In genomic region chr17:31517524-31517923, GRCh38 we compare ENCODE assay signal across 10 cellular contexts.
DNase-seq lines count a peak whose midpoint lies in the region; ATAC-seq, FAIRE-seq and TF ChIP-seq lines count a peak whose summit lies in the region.
"Had no signal": no experiment of that assay in that cellular context is flagged by ENCODE, and none has a peak within 500 bp of the region (broad histone marks: within the 10 kb centered on the region; RNA-seq: fewer than 3 reads in every experiment).

No MANE protein-coding gene starts in this region.

- no TSS peak for BruUV-seq in Caco-2 (replicated peaks; lab: Mats Ljungman, UMichigan)

- no peak overlapping the region for H3K4me3 ChIP-seq in Caco-2 (ENCODE audit: low read depth, low read length)
- H3K4me3 ChIP-seq in adrenal gland = no peak overlapping the region
- H3K4me3 ChIP-seq: testis had no signal

- no peaks in the 10 kb centered on the region for H3K27me3 ChIP-seq in Caco-2 (replicated peaks; ENCODE audit: control insufficient read depth, insufficient read depth, low read length)
- H3K27me3 ChIP-seq in adrenal gland = no peaks in the 10 kb centered on the region
- H3K27me3 ChIP-seq: testis had no signal

- CTCF ChIA-PET in Caco-2 (lab: Charles Lee) = interaction anchor here (0.6 to 2.0 kb wide), 21 partner anchors 8 to 422 kb away, joined by 3 to 41 read pairs (median 5); no protein-coding TSS in a partner anchor

- H3K9me3 ChIP-seq in Caco-2 (no peaks in the 10 kb centered on the region), adrenal gland (replicated peaks in 1 of 3) (no peaks in the 10 kb centered on the region)
- H3K9me3 ChIP-seq: testis had no signal

- H3K4me1 Mint-ChIP-seq in Caco-2 (ENCODE audit: low read depth, unreplicated experiment) = peaks cover 6% of the 10 kb centered on the region

- peaks cover 14% of the 10 kb centered on the region for H3K36me3 ChIP-seq in Caco-2 (ENCODE audit: control insufficient read depth, insufficient read depth, low read length)
- no peaks in the 10 kb centered on the region for H3K36me3 ChIP-seq in adrenal gland (replicated peaks in 1 of 2)

- peak; percentile 70 to 75 for DNase-seq in Caco-2
- DNase-seq in GM20000 (ENCODE audit: low spot score) = no peak
- DNase-seq in islet precursor cell = peak; percentile 87
- DNase-seq in adrenal gland = no peak
- no peak for DNase-seq in activated CD4-positive, CD25-positive, alpha-beta regulatory T cell treated with anti-CD3 and anti-CD28 coated beads, Interleukin-2, amount 50 U/mL, for 72 hours
- no peak for DNase-seq in urothelium cell line (ENCODE audit: low spot score)
- DNase-seq: NCI-H2081, testis had no signal

- TF ChIP-seq POLR2A in adrenal gland (IDR thresholded peaks at IDR 0.05) = no peak

- H3K27me3 Mint-ChIP-seq in Caco-2 (ENCODE audit: insufficient read depth, unreplicated experiment) = no peaks in the 10 kb centered on the region

- peaks cover 17% of the 10 kb centered on the region for H3K4me1 ChIP-seq in Caco-2
- no peaks in the 10 kb centered on the region for H3K4me1 ChIP-seq in adrenal gland (replicated peaks in 1 of 2)

- H3K4me3 Mint-ChIP-seq in Caco-2 (ENCODE audit: unreplicated experiment) = no peak overlapping the region

- no peaks in the 10 kb centered on the region for H3K9me3 Mint-ChIP-seq in Caco-2 (ENCODE audit: unreplicated experiment)

- intact Hi-C loops in Caco-2 (cut with micrococcal nuclease; ENCODE audit: unreplicated experiment) = loop anchor here (1.0 to 2.0 kb wide), 2 partner anchors 29 to 80 kb away; no protein-coding TSS in a partner anchor
- intact Hi-C loops in adrenal gland (cut with DNase I) = no loop called here

- 21 to 59% (median 51%) methylated on average over 6 to 11 of the region's 11 CpGs for WGBS in adrenal gland, 4 donors

- H3K27ac Mint-ChIP-seq in Caco-2 (ENCODE audit: unreplicated experiment) = no peak overlapping the region

- TF ChIP-seq CTCF in Caco-2 (IDR thresholded peaks at IDR 0.05; ENCODE audit: insufficient read depth in 1 of 2, low read depth in 1 of 2, low read length in 1 of 2, severe bottlenecking in 1 of 2, unreplicated experiment in 1 of 2) = peak; percentile 69 to 82
- peak; percentile 30 for TF ChIP-seq CTCF in GM20000 (IDR thresholded peaks at IDR 0.05; ENCODE audit: extremely low read depth, missing control alignments)
- peak in 1 of 6 experiments; percentile 16 for TF ChIP-seq CTCF in adrenal gland (IDR thresholded peaks at IDR 0.05)

- H3K36me3 Mint-ChIP-seq in Caco-2 (ENCODE audit: insufficient read depth, unreplicated experiment) = peaks cover 60% of the 10 kb centered on the region

- POLR2A ChIA-PET in Caco-2 (lab: Charles Lee) = interaction anchor here (1.2 kb wide), 1 partner anchor 30 kb away, joined by 6 read pairs; no protein-coding TSS in a partner anchor

- no peak overlapping the region for H3K27ac ChIP-seq in adrenal gland
- H3K27ac ChIP-seq: testis had no signal

- ATAC-seq in SK-N-SH treated with all-trans-retinoic acid at 6 μM for 48 hours (peak; percentile 57), HG02588 (IDR thresholded peaks at IDR 0.05; ENCODE audit: unreplicated experiment) (no peak)

- no peak for FAIRE-seq in urothelium cell line (lab: Jason Lieb, UNC)

TF ChIP-seq in SK-N-SH treated with all-trans-retinoic acid at 6 μM for 48 hours, 23 proteins besides CTCF, POLR2A, EP300 and RAD21:
- TF ChIP-seq PPARA (CRISPR knock-in tag; IDR thresholded peaks at IDR 0.05; ENCODE audit: borderline replicate concordance) = no peak

Comparison
In these comparisons a context has a peak if more than half of its experiments do, and no peak if none do; other contexts are left out.
1. DNase-seq: peak in Caco-2 (2 of 2) and islet precursor cell (single experiment); none in GM20000 (single experiment), adrenal gland (0 of 7), activated CD4-positive, CD25-positive, alpha-beta regulatory T cell treated with anti-CD3 and anti-CD28 coated beads, Interleukin-2, amount 50 U/mL, for 72 hours (single experiment) and urothelium cell line (single experiment).